Comparison of ENCODE assay signal across 38 cellular contexts in genomic region chr16:49846800-49847199, GRCh38. TPM values are rescaled to one million over a fixed set of nuclear protein-coding genes. Genes with fewer than 3 reads are reported as not detected.
"Had no signal": no experiment of that assay in that cellular context is flagged by ENCODE, and none has a peak within 500 bp of the region (broad histone marks: within the 10 kb centered on the region; RNA-seq: fewer than 3 reads in every experiment).

No MANE protein-coding gene starts in this region.

- H3K36me3 ChIP-seq: adrenal gland, breast epithelium, cardiac muscle cell, heart left ventricle, WERI-Rb-1 had no signal

- H3K36me3 Mint-ChIP-seq: activated CD4-positive, alpha-beta memory T cell treated with anti-CD3 and anti-CD28 coated beads for 36 hours; activated CD8-positive, alpha-beta memory T cell treated with anti-CD3 and anti-CD28 coated beads, Interleukin-2, amount 10 ng/mL, durations not matched to agents 7 days and 5 days; activated naive CD4-positive, alpha-beta T cell treated with anti-CD3 and anti-CD28 coated beads, Interleukin-2, amount 50 U/mL, for 24 hours; activated naive CD8-positive, alpha-beta T cell treated with anti-CD3 and anti-CD28 coated beads for 36 hours had no signal

- H3K4me3 Mint-ChIP-seq: activated CD4-positive, alpha-beta memory T cell treated with anti-CD3 and anti-CD28 coated beads for 36 hours; activated CD4-positive, alpha-beta T cell treated with anti-CD3 and anti-CD28 coated beads for 36 hours; activated CD4-positive, alpha-beta T cell treated with anti-CD3 and anti-CD28 coated beads, Interleukin-2, amount 10 ng/mL, durations not matched to agents 24 days and 14 days; activated CD8-positive, alpha-beta memory T cell treated with anti-CD3 and anti-CD28 coated beads, Interleukin-2, amount 10 ng/mL, durations not matched to agents 7 days and 5 days; activated CD8-positive, alpha-beta T cell treated with anti-CD3 and anti-CD28 coated beads, Interleukin-2, amount 10 ng/mL, durations not matched to agents 7 days and 5 days; activated naive CD4-positive, alpha-beta T cell treated with anti-CD3 and anti-CD28 coated beads for 36 hours; activated naive CD4-positive, alpha-beta T cell treated with anti-CD3 and anti-CD28 coated beads, Interleukin-2, amount 50 U/mL, for 24 hours; activated naive CD8-positive, alpha-beta T cell treated with anti-CD3 and anti-CD28 coated beads for 36 hours; activated naive CD8-positive, alpha-beta T cell treated with anti-CD3 and anti-CD28 coated beads, Interleukin-2, amount 50 U/mL, for 24 hours; activated T-helper 1 cell treated with anti-CD3 and anti-CD28 coated beads, Interleukin-12 subunit alpha, Interleukin-12 subunit beta, Interleukin-2, Interleukin-4 antibody, amounts not matched to agents 30 ng/mL and 10 ng/mL and 1 ng/mL, durations not matched to agents 14 hours and 24 hours and 36 hours; dendritic cell treated with granulocyte-macrophage colony-stimulating factor and Interleukin-4, amounts not matched to agents 40 ng/mL and 50 ng/mL, for 4 days; endodermal cell; T-helper 17 cell; T-helper 2 cell treated with Interferon-gamma antibody and Interleukin-4, amounts not matched to agents 5 μg/mL and 100 μg/mL, for 36 hours had no signal

- H3K4me3 ChIP-seq: adrenal gland, body of pancreas, breast epithelium, cardiac muscle cell, coronary artery, dorsolateral prefrontal cortex, heart left ventricle had no signal

- DNase-seq: activated CD4-positive, alpha-beta memory T cell treated with anti-CD3 and anti-CD28 coated beads for 36 hours; activated CD4-positive, alpha-beta T cell treated with anti-CD3 and anti-CD28 coated beads for 36 hours; activated CD4-positive, alpha-beta T cell treated with anti-CD3 and anti-CD28 coated beads, Interleukin-2, amount 10 ng/mL, durations not matched to agents 24 days and 14 days; activated CD4-positive, CD25-positive, alpha-beta regulatory T cell; activated CD4-positive, CD25-positive, alpha-beta regulatory T cell treated with anti-CD3 and anti-CD28 coated beads, Interleukin-2, amount 50 U/mL, for 72 hours; activated CD8-positive, alpha-beta memory T cell treated with anti-CD3 and anti-CD28 coated beads, Interleukin-2, amount 10 ng/mL, durations not matched to agents 7 days and 5 days; activated CD8-positive, alpha-beta memory T cell treated with anti-CD3 and anti-CD28 coated beads, Interleukin-2, amount 50 U/mL, for 4 hours; activated CD8-positive, alpha-beta T cell treated with anti-CD3 and anti-CD28 coated beads, Interleukin-2, amount 10 ng/mL, durations not matched to agents 7 days and 5 days; activated effector memory CD4-positive, alpha-beta T cell treated with anti-CD3 and anti-CD28 coated beads, Interleukin-2, amount 50 U/mL, for 16 hours; activated naive CD4-positive, alpha-beta T cell treated with anti-CD3 and anti-CD28 coated beads for 36 hours; activated naive CD8-positive, alpha-beta T cell treated with anti-CD3 and anti-CD28 coated beads for 36 hours; activated naive CD8-positive, alpha-beta T cell treated with anti-CD3 and anti-CD28 coated beads, Interleukin-2, amount 50 U/mL, for 24 hours; activated T-cell treated with anti-CD3 and anti-CD28 coated beads, Interleukin-2, amount 50 U/mL, for 1 hour; activated T-cell treated with anti-CD3 and anti-CD28 coated beads, Interleukin-2, amount 50 U/mL, for 48 hours; adrenal gland; amygdala; aorta; body of pancreas; central memory CD4-positive, alpha-beta T cell; cerebellar nuclear complex; dorsolateral prefrontal cortex; effector memory CD4-positive, alpha-beta T cell; endodermal cell; foreskin fibroblast; heart left ventricle; T-helper 17 cell; T1000; WERI-Rb-1 had no signal

- H3K9me3 ChIP-seq: adrenal gland, body of pancreas, breast epithelium, heart left ventricle had no signal

- H3K27ac Mint-ChIP-seq: activated CD4-positive, alpha-beta memory T cell treated with anti-CD3 and anti-CD28 coated beads for 36 hours; activated CD4-positive, alpha-beta T cell treated with anti-CD3 and anti-CD28 coated beads for 36 hours; activated CD4-positive, alpha-beta T cell treated with anti-CD3 and anti-CD28 coated beads, Interleukin-2, amount 10 ng/mL, durations not matched to agents 24 days and 14 days; activated CD8-positive, alpha-beta memory T cell treated with anti-CD3 and anti-CD28 coated beads, Interleukin-2, amount 10 ng/mL, durations not matched to agents 7 days and 5 days; activated CD8-positive, alpha-beta T cell treated with anti-CD3 and anti-CD28 coated beads, Interleukin-2, amount 10 ng/mL, durations not matched to agents 7 days and 5 days; activated naive CD4-positive, alpha-beta T cell treated with anti-CD3 and anti-CD28 coated beads for 36 hours; activated naive CD4-positive, alpha-beta T cell treated with anti-CD3 and anti-CD28 coated beads, Interleukin-2, amount 50 U/mL, for 24 hours; activated naive CD8-positive, alpha-beta T cell treated with anti-CD3 and anti-CD28 coated beads for 36 hours; activated naive CD8-positive, alpha-beta T cell treated with anti-CD3 and anti-CD28 coated beads, Interleukin-2, amount 50 U/mL, for 24 hours; activated T-helper 1 cell treated with anti-CD3 and anti-CD28 coated beads, Interleukin-12 subunit alpha, Interleukin-12 subunit beta, Interleukin-2, Interleukin-4 antibody, amounts not matched to agents 30 ng/mL and 10 ng/mL and 1 ng/mL, durations not matched to agents 14 hours and 24 hours and 36 hours; activated T-helper 2 cell treated with anti-CD3 and anti-CD28 coated beads, Interferon-gamma antibody, Interleukin-2, Interleukin-4, amounts not matched to agents 10 μg/mL and 5 μg/mL and 100 μg/mL, durations not matched to agents 14 hours and 24 hours and 36 hours; dendritic cell treated with granulocyte-macrophage colony-stimulating factor and Interleukin-4, amounts not matched to agents 40 ng/mL and 50 ng/mL, for 4 days; endodermal cell; T-helper 17 cell; T-helper 2 cell treated with Interferon-gamma antibody and Interleukin-4, amounts not matched to agents 5 μg/mL and 100 μg/mL, for 36 hours had no signal

- H3K27ac ChIP-seq: adrenal gland, body of pancreas, breast epithelium, cardiac muscle cell, coronary artery, dorsolateral prefrontal cortex, heart left ventricle, WERI-Rb-1 had no signal

- H3K4me1 ChIP-seq: adrenal gland, breast epithelium had no signal

- H3K27me3 ChIP-seq: adrenal gland, body of pancreas, breast epithelium, cardiac muscle cell, heart left ventricle had no signal

- H3K4me1 Mint-ChIP-seq: activated CD4-positive, alpha-beta T cell treated with anti-CD3 and anti-CD28 coated beads for 36 hours; activated CD8-positive, alpha-beta memory T cell treated with anti-CD3 and anti-CD28 coated beads, Interleukin-2, amount 10 ng/mL, durations not matched to agents 7 days and 5 days; activated naive CD4-positive, alpha-beta T cell treated with anti-CD3 and anti-CD28 coated beads, Interleukin-2, amount 50 U/mL, for 24 hours; activated naive CD8-positive, alpha-beta T cell treated with anti-CD3 and anti-CD28 coated beads for 36 hours; activated naive CD8-positive, alpha-beta T cell treated with anti-CD3 and anti-CD28 coated beads, Interleukin-2, amount 50 U/mL, for 24 hours; T-helper 17 cell had no signal

- FAIRE-seq: frontal cortex had no signal

- H3K9me3 Mint-ChIP-seq: activated CD4-positive, alpha-beta memory T cell treated with anti-CD3 and anti-CD28 coated beads for 36 hours; activated CD4-positive, alpha-beta T cell treated with anti-CD3 and anti-CD28 coated beads, Interleukin-2, amount 10 ng/mL, durations not matched to agents 24 days and 14 days; activated naive CD4-positive, alpha-beta T cell treated with anti-CD3 and anti-CD28 coated beads for 36 hours; activated naive CD4-positive, alpha-beta T cell treated with anti-CD3 and anti-CD28 coated beads, Interleukin-2, amount 50 U/mL, for 24 hours; activated naive CD8-positive, alpha-beta T cell treated with anti-CD3 and anti-CD28 coated beads for 36 hours; activated naive CD8-positive, alpha-beta T cell treated with anti-CD3 and anti-CD28 coated beads, Interleukin-2, amount 50 U/mL, for 24 hours; activated T-helper 1 cell treated with anti-CD3 and anti-CD28 coated beads, Interleukin-12 subunit alpha, Interleukin-12 subunit beta, Interleukin-2, Interleukin-4 antibody, amounts not matched to agents 30 ng/mL and 10 ng/mL and 1 ng/mL, durations not matched to agents 14 hours and 24 hours and 36 hours; activated T-helper 2 cell treated with anti-CD3 and anti-CD28 coated beads, Interferon-gamma antibody, Interleukin-2, Interleukin-4, amounts not matched to agents 10 μg/mL and 5 μg/mL and 100 μg/mL, durations not matched to agents 14 hours and 24 hours and 36 hours; dendritic cell treated with granulocyte-macrophage colony-stimulating factor and Interleukin-4, amounts not matched to agents 40 ng/mL and 50 ng/mL, for 4 days; endodermal cell; T-helper 2 cell treated with Interferon-gamma antibody and Interleukin-4, amounts not matched to agents 5 μg/mL and 100 μg/mL, for 36 hours had no signal

RNA-seq across cellular contexts. Expression of gene ZNF423, which starts 9.1 kb away (rescaled TPM):
- total RNA-seq: activated CD4-positive, alpha-beta memory T cell treated with anti-CD3 and anti-CD28 coated beads for 36 hours; activated CD4-positive, alpha-beta T cell treated with anti-CD3 and anti-CD28 coated beads for 36 hours; activated CD4-positive, alpha-beta T cell treated with anti-CD3 and anti-CD28 coated beads, Interleukin-2, amount 10 ng/mL, durations not matched to agents 24 days and 14 days; activated CD8-positive, alpha-beta memory T cell treated with anti-CD3 and anti-CD28 coated beads for 36 hours; activated CD8-positive, alpha-beta memory T cell treated with anti-CD3 and anti-CD28 coated beads, Interleukin-2, amount 10 ng/mL, durations not matched to agents 7 days and 5 days; activated CD8-positive, alpha-beta T cell treated with anti-CD3 and anti-CD28 coated beads, Interleukin-2, amount 10 ng/mL, durations not matched to agents 7 days and 5 days; activated naive CD8-positive, alpha-beta T cell treated with anti-CD3 and anti-CD28 coated beads for 36 hours; activated T-helper 1 cell treated with anti-CD3 and anti-CD28 coated beads, Interleukin-12 subunit alpha, Interleukin-12 subunit beta, Interleukin-2, Interleukin-4 antibody, amounts not matched to agents 30 ng/mL and 10 ng/mL and 1 ng/mL, durations not matched to agents 14 hours and 24 hours and 36 hours; activated T-helper 2 cell treated with anti-CD3 and anti-CD28 coated beads, Interferon-gamma antibody, Interleukin-2, Interleukin-4, amounts not matched to agents 10 μg/mL and 5 μg/mL and 100 μg/mL, durations not matched to agents 14 hours and 24 hours and 36 hours; T-helper 17 cell had no signal
